In the genomic region with DNA sequence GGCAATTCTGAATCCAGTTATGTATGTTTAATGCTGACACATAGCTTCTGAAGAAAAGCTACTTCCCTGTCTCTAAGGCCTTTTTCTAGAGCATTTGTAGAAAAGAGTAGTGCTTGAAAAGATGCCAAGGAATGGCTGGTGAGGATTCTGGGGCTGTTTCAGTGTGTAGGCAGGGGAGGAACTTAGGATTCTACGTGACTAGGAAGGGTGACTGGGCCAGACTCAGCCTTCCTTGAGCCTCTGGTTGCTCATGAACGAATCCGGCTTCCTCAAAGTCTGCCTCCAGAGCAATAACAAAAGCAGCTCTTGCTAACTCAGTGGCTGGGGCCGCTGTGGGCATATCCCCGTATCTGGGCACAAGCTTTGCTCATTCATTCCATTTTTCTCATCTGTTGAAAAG, we compare ENCODE assay signal across 16 cellular contexts.
DNase-seq lines count a peak whose midpoint lies in the region; ATAC-seq and TF ChIP-seq lines count a peak whose summit lies in the region.
"Had no signal": no experiment of that assay in that cellular context is flagged by ENCODE, and none has a peak within 500 bp of the region (broad histone marks: within the 10 kb centered on the region; RNA-seq: fewer than 3 reads in every experiment).

No MANE protein-coding gene starts in this region.

- WGBS in adrenal gland, 4 donors, result 63 to 79% (median 74%) methylated on average over 5 of the region's 5 CpGs

- H3K9me3 ChIP-seq in adrenal gland (replicated peaks in 1 of 3), result no peaks in the 10 kb centered on the region

- H3K36me3 Mint-ChIP-seq in nephron (ENCODE audit: low read depth), result no peaks in the 10 kb centered on the region
- H3K36me3 Mint-ChIP-seq in activated CD4-positive, alpha-beta memory T cell treated with anti-CD3 and anti-CD28 coated beads for 36 hours, result no peaks in the 10 kb centered on the region
- H3K36me3 Mint-ChIP-seq: CD14-positive monocyte; naive thymus-derived CD4-positive, alpha-beta T cell had no signal

- no peak for ATAC-seq in GM19023 (IDR thresholded peaks at IDR 0.05; ENCODE audit: unreplicated experiment)
- ATAC-seq: activated CD8-positive, alpha-beta T cell treated with anti-CD3 and anti-CD28 coated beads for 36 hours; effector memory CD8-positive, alpha-beta T cell; HCT116; naive thymus-derived CD4-positive, alpha-beta T cell had no signal

- TF ChIP-seq CTCF in adrenal gland (IDR thresholded peaks at IDR 0.05), result no peak
- no peak for TF ChIP-seq CTCF in nephron (IDR thresholded peaks at IDR 0.05; ENCODE audit: unreplicated experiment in 3 of 3)

- TF ChIP-seq POLR2A in adrenal gland (IDR thresholded peaks at IDR 0.05), result no peak

- no peak overlapping the region for H3K4me3 Mint-ChIP-seq in nephron
- H3K4me3 Mint-ChIP-seq in activated CD4-positive, alpha-beta memory T cell treated with anti-CD3 and anti-CD28 coated beads for 36 hours, result no peak overlapping the region
- H3K4me3 Mint-ChIP-seq: activated CD8-positive, alpha-beta T cell treated with anti-CD3 and anti-CD28 coated beads for 36 hours; CD14-positive monocyte; central memory CD8-positive, alpha-beta T cell; effector memory CD8-positive, alpha-beta T cell; naive thymus-derived CD4-positive, alpha-beta T cell; stimulated activated naive CD8-positive, alpha-beta T cell treated with anti-CD3 and anti-CD28 coated beads, Interleukin-15, Interleukin-2, amounts not matched to agents 100 ng/mL and 50 ng/mL, for 24 hours had no signal

- H3K4me3 ChIP-seq in adrenal gland, result no peak overlapping the region

- intact Hi-C loops in adrenal gland (cut with DNase I) (no loop called here), cardiac septum (cut with DNase I) (no loop called here)
- intact Hi-C loops in activated CD4-positive, alpha-beta memory T cell treated with anti-CD3 and anti-CD28 coated beads for 36 hours (cut with micrococcal nuclease), result no loop called here

- H3K27ac Mint-ChIP-seq in nephron, result peak overlapping the region in 2 of 3 experiments; percentile 7 to 48
- no peak overlapping the region for H3K27ac Mint-ChIP-seq in activated CD4-positive, alpha-beta memory T cell treated with anti-CD3 and anti-CD28 coated beads for 36 hours
- H3K27ac Mint-ChIP-seq: activated CD8-positive, alpha-beta T cell treated with anti-CD3 and anti-CD28 coated beads for 36 hours; effector memory CD8-positive, alpha-beta T cell; naive thymus-derived CD4-positive, alpha-beta T cell; stimulated activated naive CD8-positive, alpha-beta T cell treated with anti-CD3 and anti-CD28 coated beads, Interleukin-15, Interleukin-2, amounts not matched to agents 100 ng/mL and 50 ng/mL, for 24 hours had no signal

- peaks cover 3% of the 10 kb centered on the region for H3K9me3 Mint-ChIP-seq in nephron
- no peaks in the 10 kb centered on the region for H3K9me3 Mint-ChIP-seq in activated CD4-positive, alpha-beta memory T cell treated with anti-CD3 and anti-CD28 coated beads for 36 hours
- H3K9me3 Mint-ChIP-seq: activated CD8-positive, alpha-beta T cell treated with anti-CD3 and anti-CD28 coated beads for 36 hours had no signal

- peaks cover 22% of the 10 kb centered on the region for H3K4me1 Mint-ChIP-seq in nephron
- H3K4me1 Mint-ChIP-seq in activated CD4-positive, alpha-beta memory T cell treated with anti-CD3 and anti-CD28 coated beads for 36 hours (ENCODE audit: low read depth), result no peaks in the 10 kb centered on the region
- H3K4me1 Mint-ChIP-seq: central memory CD8-positive, alpha-beta T cell; naive thymus-derived CD4-positive, alpha-beta T cell had no signal

- no peaks in the 10 kb centered on the region for H3K4me1 ChIP-seq in adrenal gland (replicated peaks in 1 of 2)

- H3K27me3 ChIP-seq in adrenal gland, result no peaks in the 10 kb centered on the region

- CTCF ChIA-PET in activated CD4-positive, alpha-beta memory T cell treated with anti-CD3 and anti-CD28 coated beads for 36 hours (lab: Charles Lee), result no interaction called here

- DNase-seq in EH (ENCODE audit: low read depth) (peak; percentile 38), adrenal gland (peak in 5 of 7 donors; percentile 27 to 58 (median 47)), globus pallidus (ENCODE audit: low spot score) (peak; percentile 59), cardiac septum (ENCODE audit: low spot score) (no peak), HPDE6-E6E7 (ENCODE audit: extremely low spot score) (no peak)
- DNase-seq in activated CD4-positive, alpha-beta memory T cell treated with anti-CD3 and anti-CD28 coated beads for 36 hours, result no peak
- DNase-seq: activated CD8-positive, alpha-beta T cell treated with anti-CD3 and anti-CD28 coated beads for 36 hours; effector memory CD8-positive, alpha-beta T cell; naive thymus-derived CD4-positive, alpha-beta T cell; NCI-H446 had no signal

- peak overlapping the region in 1 of 5 donors; percentile 13 for H3K27ac ChIP-seq in adrenal gland

- H3K36me3 ChIP-seq in adrenal gland (replicated peaks in 1 of 2), result no peaks in the 10 kb centered on the region

- H3K27me3 Mint-ChIP-seq in nephron (ENCODE audit: low read depth), result peaks cover 4% of the 10 kb centered on the region
- H3K27me3 Mint-ChIP-seq in activated CD4-positive, alpha-beta memory T cell treated with anti-CD3 and anti-CD28 coated beads for 36 hours, result no peaks in the 10 kb centered on the region
- H3K27me3 Mint-ChIP-seq: activated CD8-positive, alpha-beta T cell treated with anti-CD3 and anti-CD28 coated beads for 36 hours; central memory CD8-positive, alpha-beta T cell; effector memory CD8-positive, alpha-beta T cell; stimulated activated naive CD8-positive, alpha-beta T cell treated with anti-CD3 and anti-CD28 coated beads, Interleukin-15, Interleukin-2, amounts not matched to agents 100 ng/mL and 50 ng/mL, for 24 hours had no signal

- POLR2A ChIA-PET in activated CD4-positive, alpha-beta memory T cell treated with anti-CD3 and anti-CD28 coated beads for 36 hours (lab: Charles Lee), result no interaction called here

Comparison
In these comparisons a context has a peak if more than half of its experiments do, and no peak if none do; other contexts are left out.
1. DNase-seq: peak in EH (single experiment), adrenal gland (5 of 7) and globus pallidus (single experiment); none in activated CD4-positive, alpha-beta memory T cell treated with anti-CD3 and anti-CD28 coated beads for 36 hours (single experiment), cardiac septum (single experiment) and HPDE6-E6E7 (single experiment).